ENCODE assay signal across 12 cellular contexts in genomic region chr6:157050537-157051280, GRCh38.
A peak's percentile ranks its signal among the peaks of the same experiment; 100 is the strongest.
DNase-seq lines count a peak whose midpoint lies in the region; ATAC-seq and TF ChIP-seq lines count a peak whose summit lies in the region.
"Had no signal": no experiment of that assay in that cellular context is flagged by ENCODE, and none has a peak within 500 bp of the region (broad histone marks: within the 10 kb centered on the region; RNA-seq: fewer than 3 reads in every experiment).

No MANE protein-coding gene starts in this region.

- peaks cover 36 to 44% of the 10 kb centered on the region in 2 donors for H3K4me1 Mint-ChIP-seq in immature natural killer cell
- peaks cover 29 to 54% (median 40%) of the 10 kb centered on the region in 3 donors for H3K4me1 Mint-ChIP-seq in CD8-positive, alpha-beta memory T cell

- peak; percentile 37; the same call in 2 of the 3 replicates for ATAC-seq in SK-N-SH treated with all-trans-retinoic acid at 6 μM for 48 hours
- no peak for ATAC-seq in HG02571 (IDR thresholded peaks at IDR 0.05; ENCODE audit: unreplicated experiment)
- ATAC-seq in GM19035 (IDR thresholded peaks at IDR 0.05; ENCODE audit: unreplicated experiment), result no peak
- ATAC-seq in HG03095 (IDR thresholded peaks at IDR 0.05; ENCODE audit: unreplicated experiment), result no peak
- ATAC-seq: effector memory CD8-positive, alpha-beta T cell; stimulated activated effector memory CD8-positive, alpha-beta T cell treated with anti-CD3 and anti-CD28 coated beads, Interleukin-12 subunit alpha, Interleukin-12 subunit beta, amount 100 ng/mL, for 72 hours had no signal

- no peaks in the 10 kb centered on the region for H3K36me3 Mint-ChIP-seq in immature natural killer cell
- peaks cover 0 to 4% (median 0%) of the 10 kb centered on the region in 3 donors for H3K36me3 Mint-ChIP-seq in CD8-positive, alpha-beta memory T cell

- no peak overlapping the region for H3K4me3 ChIP-seq in BLaER1
- no peak overlapping the region for H3K4me3 ChIP-seq in CD8-positive, alpha-beta memory T cell (ENCODE audit: low read length)
- H3K4me3 ChIP-seq: ovary had no signal

- H3K27ac Mint-ChIP-seq in immature natural killer cell, result peak overlapping the region; percentile 1 to 68 (median 50)
- H3K27ac Mint-ChIP-seq in CD8-positive, alpha-beta memory T cell, result peak overlapping the region in 2 of 8 donors; percentile 11 to 38
- H3K27ac Mint-ChIP-seq: effector memory CD8-positive, alpha-beta T cell; stimulated activated effector memory CD8-positive, alpha-beta T cell treated with anti-CD3 and anti-CD28 coated beads, Interleukin-12 subunit alpha, Interleukin-12 subunit beta, amount 100 ng/mL, for 72 hours had no signal

- peaks cover 14% of the 10 kb centered on the region for H3K9me3 ChIP-seq in BLaER1
- H3K9me3 ChIP-seq in CD8-positive, alpha-beta memory T cell (ENCODE audit: low read length), result no peaks in the 10 kb centered on the region
- H3K9me3 ChIP-seq: ovary had no signal

- H3K9me3 Mint-ChIP-seq in immature natural killer cell, result no peaks in the 10 kb centered on the region
- H3K9me3 Mint-ChIP-seq in CD8-positive, alpha-beta memory T cell, result no peaks in the 10 kb centered on the region
- H3K9me3 Mint-ChIP-seq: effector memory CD8-positive, alpha-beta T cell; stimulated activated effector memory CD8-positive, alpha-beta T cell treated with anti-CD3 and anti-CD28 coated beads, Interleukin-12 subunit alpha, Interleukin-12 subunit beta, amount 100 ng/mL, for 72 hours had no signal

- DNase-seq in NCI-H1092 treated with DMSO at 0.1 percent for 48 hours (lab: John Stamatoyannopoulos, UW) (peak; percentile 57), immature natural killer cell (no peak)
- no peak for DNase-seq in CD8-positive, alpha-beta memory T cell
- DNase-seq: effector memory CD8-positive, alpha-beta T cell; GF-D8; ovary had no signal

- POLR2A ChIA-PET in CD8-positive, alpha-beta memory T cell (lab: Charles Lee), result no interaction called here

- CTCF ChIA-PET in CD8-positive, alpha-beta memory T cell (lab: Charles Lee), result no interaction called here

- no peak overlapping the region for H3K4me3 Mint-ChIP-seq in immature natural killer cell
- H3K4me3 Mint-ChIP-seq in CD8-positive, alpha-beta memory T cell, result no peak overlapping the region
- H3K4me3 Mint-ChIP-seq: effector memory CD8-positive, alpha-beta T cell; stimulated activated effector memory CD8-positive, alpha-beta T cell treated with anti-CD3 and anti-CD28 coated beads, Interleukin-12 subunit alpha, Interleukin-12 subunit beta, amount 100 ng/mL, for 72 hours had no signal

- peaks cover 47% of the 10 kb centered on the region for H4K20me1 ChIP-seq in BLaER1

- peaks cover 32% of the 10 kb centered on the region for H3K4me1 ChIP-seq in BLaER1
- H3K4me1 ChIP-seq in CD8-positive, alpha-beta memory T cell (ENCODE audit: insufficient read depth, low read length), result peaks cover 19% of the 10 kb centered on the region

- peaks cover 2 to 14% (median 8%) of the 10 kb centered on the region in 3 donors for H3K27me3 Mint-ChIP-seq in immature natural killer cell (ENCODE audit: low read depth in 3 of 3)
- no peaks in the 10 kb centered on the region for H3K27me3 Mint-ChIP-seq in CD8-positive, alpha-beta memory T cell
- H3K27me3 Mint-ChIP-seq: effector memory CD8-positive, alpha-beta T cell had no signal

- no peak overlapping the region for H3K27ac ChIP-seq in BLaER1
- no peak overlapping the region for H3K27ac ChIP-seq in CD8-positive, alpha-beta memory T cell (ENCODE audit: low read depth, low read length)
- H3K27ac ChIP-seq: ovary had no signal

- no peak overlapping the region for H3K9ac ChIP-seq in BLaER1

- H3K27me3 ChIP-seq in BLaER1, result no peaks in the 10 kb centered on the region
- no peaks in the 10 kb centered on the region for H3K27me3 ChIP-seq in CD8-positive, alpha-beta memory T cell (ENCODE audit: insufficient read depth, low read length, poor library complexity, severe bottlenecking)
- H3K27me3 ChIP-seq: ovary had no signal

- H3K4me2 ChIP-seq in BLaER1, result peak overlapping the region; percentile 60

- peaks cover 25% of the 10 kb centered on the region for H3K36me3 ChIP-seq in BLaER1
- no peaks in the 10 kb centered on the region for H3K36me3 ChIP-seq in CD8-positive, alpha-beta memory T cell (ENCODE audit: insufficient read depth, low read length)
- H3K36me3 ChIP-seq: ovary had no signal

TF ChIP-seq in SK-N-SH treated with all-trans-retinoic acid at 6 μM for 48 hours, 23 proteins besides CTCF, POLR2A, EP300 and RAD21:
- peak; percentile 78; the same call in 1 of the 2 replicates for TF ChIP-seq TSHZ2 (CRISPR knock-in tag; IDR thresholded peaks at IDR 0.05)
- no peak for TF ChIP-seq ZNF70 (CRISPR knock-in tag; IDR thresholded peaks at IDR 0.05)
